Comparison of ENCODE assay signal across 1 cellular context in genomic region chr2:202588647-202589581, GRCh38.
TF ChIP-seq lines count a peak whose summit lies in the region.

No MANE protein-coding gene starts in this region.

TF ChIP-seq in HepG2, 621 proteins besides CTCF, POLR2A, EP300 and RAD21 (continued from another document and continues in another):
- no peak for TF ChIP-seq KIAA2018 (CRISPR knock-in tag; IDR thresholded peaks at IDR 0.05; ENCODE audit: borderline replicate concordance)
- 0 out of 2 replicates have a peak, but pooled peaks have one; percentile 44 for TF ChIP-seq ZNF713 (CRISPR knock-in tag; IDR thresholded peaks at IDR 0.05)
- TF ChIP-seq MTF1 (CRISPR knock-in tag; IDR thresholded peaks at IDR 0.05), result no peak
- TF ChIP-seq SP4 (CRISPR knock-in tag; IDR thresholded peaks at IDR 0.05), result peak; percentile 63; the same call in 1 of the 2 replicates
- TF ChIP-seq CC2D1A (CRISPR knock-in tag; IDR thresholded peaks at IDR 0.05), result no peak; the same call in 1 of the 2 replicates
- no peak for TF ChIP-seq ZFP37 (CRISPR knock-in tag; IDR thresholded peaks at IDR 0.05; ENCODE audit: borderline replicate concordance)
- TF ChIP-seq ONECUT2 (CRISPR knock-in tag; IDR thresholded peaks at IDR 0.05), result no peak
- TF ChIP-seq ZNF503 (CRISPR knock-in tag; IDR thresholded peaks at IDR 0.05), result no peak
- TF ChIP-seq PCBP2 (optimal IDR thresholded peaks at IDR 0.05; ENCODE audit: low read depth, low read length, poor library complexity, severe bottlenecking), result no peak
- TF ChIP-seq JUND (CRISPR knock-in tag; IDR thresholded peaks at IDR 0.05), result no peak
- peak; percentile 79 for TF ChIP-seq ZNF274 (CRISPR knock-in tag; IDR thresholded peaks at IDR 0.05)
- peak; percentile 69; the same call in 1 of the 2 replicates for TF ChIP-seq ZNF710 (CRISPR knock-in tag; IDR thresholded peaks at IDR 0.05; ENCODE audit: borderline replicate concordance)
- TF ChIP-seq ZNF331 (CRISPR knock-in tag; IDR thresholded peaks at IDR 0.05), result peak; percentile 84; the same call in 1 of the 2 replicates
- no peak for TF ChIP-seq THAP8 (CRISPR knock-in tag; IDR thresholded peaks at IDR 0.05; ENCODE audit: borderline replicate concordance)
- no peak for TF ChIP-seq PREB (CRISPR knock-in tag; IDR thresholded peaks at IDR 0.05)
- peak; percentile 28; the same call in 1 of the 2 replicates for TF ChIP-seq HINFP (CRISPR knock-in tag; IDR thresholded peaks at IDR 0.05; ENCODE audit: low read depth)
- TF ChIP-seq SP5 (CRISPR knock-in tag; IDR thresholded peaks at IDR 0.05; ENCODE audit: borderline replicate concordance, low read depth), result peak; percentile 95
- TF ChIP-seq ZNF318 (CRISPR knock-in tag; IDR thresholded peaks at IDR 0.05), result no peak
- no peak for TF ChIP-seq HNRNPK (IDR thresholded peaks at IDR 0.05; ENCODE audit: low read depth, low read length, poor library complexity, severe bottlenecking)
- TF ChIP-seq IKZF4 (CRISPR knock-in tag; IDR thresholded peaks at IDR 0.05; ENCODE audit: borderline replicate concordance, low read depth, not compliant biosample characterization), result peak; percentile 76
- TF ChIP-seq ZBTB14 (CRISPR knock-in tag; IDR thresholded peaks at IDR 0.05), result no peak
- no peak for TF ChIP-seq TBP (CRISPR knock-in tag; IDR thresholded peaks at IDR 0.05)
- no peak for TF ChIP-seq ZUFSP (CRISPR knock-in tag; IDR thresholded peaks at IDR 0.05; ENCODE audit: borderline replicate concordance)
